28 cellular contexts compared by ENCODE assay signal in the genomic region with DNA sequence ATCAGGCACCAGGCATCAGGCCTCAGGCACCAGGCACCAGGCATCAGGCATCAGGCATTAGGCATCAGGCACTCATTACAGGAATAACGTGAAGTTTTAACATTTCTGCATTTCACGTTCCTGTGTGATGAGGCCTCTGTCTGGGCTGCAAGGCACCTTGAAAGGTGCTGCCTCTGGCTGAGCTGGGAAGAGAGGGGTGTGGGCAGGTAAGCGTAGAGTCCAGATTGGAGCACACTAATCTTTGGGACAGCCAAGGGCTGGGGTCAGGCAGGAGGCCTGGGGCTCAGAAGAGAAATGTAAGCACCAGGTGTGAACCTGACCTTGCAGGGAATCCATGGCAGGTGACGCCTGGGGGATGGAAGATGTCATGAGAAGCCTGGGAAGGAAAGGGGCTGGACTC. TPM values are rescaled to one million over a fixed set of nuclear protein-coding genes. Genes with fewer than 3 reads are reported as not detected.
"Had no signal": no experiment of that assay in that cellular context is flagged by ENCODE, and none has a peak within 500 bp of the region (broad histone marks: within the 10 kb centered on the region; RNA-seq: fewer than 3 reads in every experiment).

No MANE protein-coding gene starts in this region.

- H3K4me3 Mint-ChIP-seq: activated CD4-positive, alpha-beta memory T cell treated with anti-CD3 and anti-CD28 coated beads for 36 hours; activated CD4-positive, alpha-beta T cell treated with anti-CD3 and anti-CD28 coated beads, Interleukin-2, amount 10 ng/mL, durations not matched to agents 24 days and 14 days; activated naive CD4-positive, alpha-beta T cell treated with anti-CD3 and anti-CD28 coated beads, Interleukin-2, amount 10 ng/mL, durations not matched to agents 7 days and 5 days; activated naive CD8-positive, alpha-beta T cell treated with anti-CD3 and anti-CD28 coated beads, Interleukin-2, amount 10 ng/mL, durations not matched to agents 7 days and 5 days; activated T-cell treated with anti-CD3 and anti-CD28 coated beads, Interleukin-2, amount 50 U/mL, for 24 hours; mesothelial cell of epicardium; naive thymus-derived CD4-positive, alpha-beta T cell; stimulated activated effector memory CD8-positive, alpha-beta T cell treated with anti-CD3 and anti-CD28 coated beads, Interleukin-12 subunit alpha, Interleukin-12 subunit beta, amount 100 ng/mL, for 72 hours; stimulated activated naive CD8-positive, alpha-beta T cell treated with anti-CD3 and anti-CD28 coated beads, Interleukin-15, amount 100 ng/mL, for 72 hours; T-helper 1 cell treated with Interleukin-12 subunit alpha and Interleukin-12 subunit beta and Interleukin-4 antibody, amounts not matched to agents 30 μg/mL and 1 μg/mL, for 36 hours had no signal

- H3K27ac Mint-ChIP-seq: activated CD4-positive, alpha-beta memory T cell treated with anti-CD3 and anti-CD28 coated beads for 36 hours; activated CD4-positive, alpha-beta T cell treated with anti-CD3 and anti-CD28 coated beads, Interleukin-2, amount 10 ng/mL, durations not matched to agents 24 days and 14 days; activated naive CD4-positive, alpha-beta T cell treated with anti-CD3 and anti-CD28 coated beads, Interleukin-2, amount 10 ng/mL, durations not matched to agents 7 days and 5 days; activated naive CD8-positive, alpha-beta T cell treated with anti-CD3 and anti-CD28 coated beads, Interleukin-2, amount 10 ng/mL, durations not matched to agents 7 days and 5 days; activated T-cell treated with anti-CD3 and anti-CD28 coated beads, Interleukin-2, amount 50 U/mL, for 24 hours; mesothelial cell of epicardium; naive thymus-derived CD4-positive, alpha-beta T cell; stimulated activated effector memory CD8-positive, alpha-beta T cell treated with anti-CD3 and anti-CD28 coated beads, Interleukin-12 subunit alpha, Interleukin-12 subunit beta, amount 100 ng/mL, for 72 hours; stimulated activated naive CD8-positive, alpha-beta T cell treated with anti-CD3 and anti-CD28 coated beads, Interleukin-15, amount 100 ng/mL, for 72 hours; T-helper 1 cell treated with Interleukin-12 subunit alpha and Interleukin-12 subunit beta and Interleukin-4 antibody, amounts not matched to agents 30 μg/mL and 1 μg/mL, for 36 hours had no signal

- H3K36me3 ChIP-seq: left ventricle myocardium inferior, pancreas, prostate gland, sigmoid colon, thyroid gland, WERI-Rb-1 had no signal

- ATAC-seq: esophagus mucosa; naive thymus-derived CD4-positive, alpha-beta T cell; pancreas; stimulated activated effector memory CD8-positive, alpha-beta T cell treated with anti-CD3 and anti-CD28 coated beads, Interleukin-12 subunit alpha, Interleukin-12 subunit beta, amount 100 ng/mL, for 72 hours; stimulated activated naive CD8-positive, alpha-beta T cell treated with anti-CD3 and anti-CD28 coated beads, Interleukin-15, amount 100 ng/mL, for 72 hours had no signal

- H3K27me3 ChIP-seq: pancreas, thyroid gland had no signal

- H3K27me3 Mint-ChIP-seq: activated CD4-positive, alpha-beta T cell treated with anti-CD3 and anti-CD28 coated beads, Interleukin-2, amount 10 ng/mL, durations not matched to agents 24 days and 14 days had no signal

- H3K36me3 Mint-ChIP-seq: activated CD4-positive, alpha-beta memory T cell treated with anti-CD3 and anti-CD28 coated beads for 36 hours; activated naive CD4-positive, alpha-beta T cell treated with anti-CD3 and anti-CD28 coated beads, Interleukin-2, amount 10 ng/mL, durations not matched to agents 7 days and 5 days; activated naive CD8-positive, alpha-beta T cell treated with anti-CD3 and anti-CD28 coated beads, Interleukin-2, amount 10 ng/mL, durations not matched to agents 7 days and 5 days; mesothelial cell of epicardium; naive thymus-derived CD4-positive, alpha-beta T cell; stimulated activated effector memory CD8-positive, alpha-beta T cell treated with anti-CD3 and anti-CD28 coated beads, Interleukin-12 subunit alpha, Interleukin-12 subunit beta, amount 100 ng/mL, for 72 hours had no signal

- H3K9me3 ChIP-seq: left ventricle myocardium inferior, pancreas, prostate gland, sigmoid colon, thyroid gland had no signal

- H3K4me1 ChIP-seq: left ventricle myocardium inferior, pancreas, prostate gland, sigmoid colon, thyroid gland had no signal

- H3K4me1 Mint-ChIP-seq: activated CD4-positive, alpha-beta T cell treated with anti-CD3 and anti-CD28 coated beads, Interleukin-2, amount 10 ng/mL, durations not matched to agents 24 days and 14 days; activated naive CD4-positive, alpha-beta T cell treated with anti-CD3 and anti-CD28 coated beads, Interleukin-2, amount 10 ng/mL, durations not matched to agents 7 days and 5 days; naive thymus-derived CD4-positive, alpha-beta T cell; stimulated activated effector memory CD8-positive, alpha-beta T cell treated with anti-CD3 and anti-CD28 coated beads, Interleukin-12 subunit alpha, Interleukin-12 subunit beta, amount 100 ng/mL, for 72 hours; stimulated activated naive CD8-positive, alpha-beta T cell treated with anti-CD3 and anti-CD28 coated beads, Interleukin-15, amount 100 ng/mL, for 72 hours had no signal

- DNase-seq: activated CD4-positive, alpha-beta memory T cell treated with anti-CD3 and anti-CD28 coated beads for 36 hours; activated CD4-positive, alpha-beta T cell treated with anti-CD3 and anti-CD28 coated beads, Interleukin-2, amount 10 ng/mL, durations not matched to agents 24 days and 14 days; activated CD4-positive, CD25-positive, alpha-beta regulatory T cell treated with anti-CD3 and anti-CD28 coated beads, Interleukin-2, amount 50 U/mL, for 72 hours; activated CD8-positive, alpha-beta memory T cell treated with anti-CD3 and anti-CD28 coated beads, Interleukin-2, amount 50 U/mL, for 48 hours; activated gamma-delta T cell; activated naive CD4-positive, alpha-beta T cell treated with anti-CD3 and anti-CD28 coated beads, Interleukin-2, amount 10 ng/mL, durations not matched to agents 7 days and 5 days; activated naive CD8-positive, alpha-beta T cell treated with anti-CD3 and anti-CD28 coated beads, Interleukin-2, amount 10 ng/mL, durations not matched to agents 7 days and 5 days; activated T-cell treated with anti-CD3 and anti-CD28 coated beads, Interleukin-2, amount 50 U/mL, for 24 hours; foreskin fibroblast; head of caudate nucleus; hippocampal formation; left ventricle myocardium inferior; naive thymus-derived CD4-positive, alpha-beta T cell; pancreas; retina; sigmoid colon; small intestine; stimulated activated CD4-positive, alpha-beta T cell treated with anti-CD3 and anti-CD28 coated beads, Interleukin-4, amount 100 ng/mL, for 24 hours; stimulated activated naive CD8-positive, alpha-beta T cell treated with anti-CD3 and anti-CD28 coated beads, Interleukin-15, amount 100 ng/mL, for 72 hours; SW 1271; T-helper 9 cell; thyroid gland; WERI-Rb-1 had no signal

- H3K9me3 Mint-ChIP-seq: activated CD4-positive, alpha-beta memory T cell treated with anti-CD3 and anti-CD28 coated beads for 36 hours; activated CD4-positive, alpha-beta T cell treated with anti-CD3 and anti-CD28 coated beads, Interleukin-2, amount 10 ng/mL, durations not matched to agents 24 days and 14 days; activated naive CD4-positive, alpha-beta T cell treated with anti-CD3 and anti-CD28 coated beads, Interleukin-2, amount 10 ng/mL, durations not matched to agents 7 days and 5 days; activated T-cell treated with anti-CD3 and anti-CD28 coated beads, Interleukin-2, amount 50 U/mL, for 24 hours; naive thymus-derived CD4-positive, alpha-beta T cell; stimulated activated effector memory CD8-positive, alpha-beta T cell treated with anti-CD3 and anti-CD28 coated beads, Interleukin-12 subunit alpha, Interleukin-12 subunit beta, amount 100 ng/mL, for 72 hours; stimulated activated naive CD8-positive, alpha-beta T cell treated with anti-CD3 and anti-CD28 coated beads, Interleukin-15, amount 100 ng/mL, for 72 hours; T-helper 1 cell treated with Interleukin-12 subunit alpha and Interleukin-12 subunit beta and Interleukin-4 antibody, amounts not matched to agents 30 μg/mL and 1 μg/mL, for 36 hours had no signal

- H3K4me3 ChIP-seq: left ventricle myocardium inferior, pancreas, prostate gland, sigmoid colon, thyroid gland had no signal

- H3K27ac ChIP-seq: left ventricle myocardium inferior, pancreas, prostate gland, sigmoid colon, thyroid gland, WERI-Rb-1 had no signal

RNA-seq across cellular contexts. Expression of a gene that starts 25.3 kb away (rescaled TPM):
- total RNA-seq: activated CD4-positive, alpha-beta T cell treated with anti-CD3 and anti-CD28 coated beads, Interleukin-2, amount 10 ng/mL, durations not matched to agents 24 days and 14 days; mesothelial cell of epicardium had no signal
